18 cellular contexts compared by ENCODE assay signal in genomic region chr6:148069256-148069655, GRCh38.
"Had no signal": no experiment of that assay in that cellular context is flagged by ENCODE, and none has a peak within 500 bp of the region (broad histone marks: within the 10 kb centered on the region; RNA-seq: fewer than 3 reads in every experiment).

No MANE protein-coding gene starts in this region.

- H3K27ac ChIP-seq: adrenal gland, dorsolateral prefrontal cortex, epithelial cell of prostate, lower lobe of right lung, prostate gland, right atrium auricular region, tibial nerve, vagina had no signal

- H3K27me3 Mint-ChIP-seq: stimulated activated naive CD8-positive, alpha-beta T cell treated with anti-CD3 and anti-CD28 coated beads, Interleukin-15, Interleukin-2, amounts not matched to agents 100 ng/mL and 50 ng/mL, for 24 hours had no signal

- ATAC-seq: activated naive CD4-positive, alpha-beta T cell treated with anti-CD3 and anti-CD28 coated beads, Interleukin-2, amount 50 U/mL, for 72 hours; left colon; lower lobe of right lung had no signal

- DNase-seq: activated CD4-positive, alpha-beta T cell treated with anti-CD3 and anti-CD28 coated beads, Interleukin-2, amount 50 U/mL, for 4 hours; activated gamma-delta T cell treated with Interleukin-2 at 50 U/mL for 16 hours; adrenal gland; dorsolateral prefrontal cortex; foreskin fibroblast; hippocampal formation; islet precursor cell; left colon; lower lobe of right lung; nephron progenitor cell; T1000 had no signal

- H3K4me3 ChIP-seq: adrenal gland, dorsolateral prefrontal cortex, lower lobe of right lung, prostate gland, right atrium auricular region, tibial nerve, vagina had no signal

- H3K9me3 ChIP-seq: adrenal gland, lower lobe of right lung, prostate gland, vagina had no signal

- H3K4me1 ChIP-seq: adrenal gland, lower lobe of right lung, prostate gland, right atrium auricular region, tibial nerve, vagina had no signal

- H3K27ac Mint-ChIP-seq: activated naive CD4-positive, alpha-beta T cell treated with anti-CD3 and anti-CD28 coated beads, Interleukin-2, amount 50 U/mL, for 72 hours; nephron progenitor cell; stimulated activated naive CD8-positive, alpha-beta T cell treated with anti-CD3 and anti-CD28 coated beads, Interleukin-15, Interleukin-2, amounts not matched to agents 100 ng/mL and 50 ng/mL, for 24 hours had no signal

- H3K4me3 Mint-ChIP-seq: nephron progenitor cell; stimulated activated naive CD8-positive, alpha-beta T cell treated with anti-CD3 and anti-CD28 coated beads, Interleukin-15, Interleukin-2, amounts not matched to agents 100 ng/mL and 50 ng/mL, for 24 hours had no signal

- H3K36me3 ChIP-seq: adrenal gland, lower lobe of right lung, prostate gland, right atrium auricular region, tibial nerve, vagina had no signal

- H3K27me3 ChIP-seq: adrenal gland, right atrium auricular region, tibial nerve, vagina had no signal
